In genomic region chr11:75664366-75664765, GRCh38 we compare ENCODE assay signal across 18 cellular contexts. TPM values are rescaled to one million over a fixed set of nuclear protein-coding genes. Genes with fewer than 3 reads are reported as not detected.
DNase-seq lines count a peak whose midpoint lies in the region; ATAC-seq and TF ChIP-seq lines count a peak whose summit lies in the region.
"Had no signal": no experiment of that assay in that cellular context is flagged by ENCODE, and none has a peak within 500 bp of the region (broad histone marks: within the 10 kb centered on the region; RNA-seq: fewer than 3 reads in every experiment).

No MANE protein-coding gene starts in this region.

- H3K36me3 Mint-ChIP-seq in brain, result peaks cover 27% of the 10 kb centered on the region
- H3K36me3 Mint-ChIP-seq: CD8-positive, alpha-beta memory T cell had no signal

- H3K9ac ChIP-seq in iPS-20b (ENCODE audit: low read depth, low read length), result no peak overlapping the region
- H3K9ac ChIP-seq: BLaER1 had no signal

- no peaks in the 10 kb centered on the region for H3K36me3 ChIP-seq in iPS-20b (ENCODE audit: insufficient read depth, low read depth, low read length)
- H3K36me3 ChIP-seq: BLaER1 had no signal

- peak overlapping the region in 4 of 5 experiments; percentile 65 to 94 (median 74) for H3K27ac Mint-ChIP-seq in brain
- H3K27ac Mint-ChIP-seq: CD8-positive, alpha-beta memory T cell had no signal

- H3K27me3 Mint-ChIP-seq in brain, result peaks cover 8% of the 10 kb centered on the region

- WGBS in lower leg skin, 2 donors, result 97 to 98% methylated on average over 1 of the region's 1 CpG

- peaks cover 0 to 6% (median 0%) of the 10 kb centered on the region in 5 experiments for H3K9me3 Mint-ChIP-seq in brain
- H3K9me3 Mint-ChIP-seq: CD8-positive, alpha-beta memory T cell had no signal

- peaks cover 31% of the 10 kb centered on the region; the same call in 1 of the 2 replicates for H3K4me1 ChIP-seq in iPS-20b (ENCODE audit: insufficient read depth, low read length)

- H3K4me3 ChIP-seq in iPS-20b (ENCODE audit: low read length) (peak overlapping the region; percentile 44; the same call in 1 of the 2 replicates), lower leg skin (ENCODE audit: low read depth, poor library complexity, severe bottlenecking) (no peak overlapping the region)
- H3K4me3 ChIP-seq: BLaER1 had no signal

- peak; percentile 8 for DNase-seq in NCI-H82 (lab: John Stamatoyannopoulos, UW)
- no peak for DNase-seq in NCI-H82 treated with DMSO at 0.1 percent for 48 hours (lab: John Stamatoyannopoulos, UW; ENCODE audit: unreplicated experiment)
- no peak for DNase-seq in lower leg skin (ENCODE audit: low spot score in 2 of 2)
- DNase-seq in KG1 (lab: John Stamatoyannopoulos, UW), result no peak
- no peak for DNase-seq in stimulated activated naive CD4-positive, alpha-beta T cell (lab: John Stamatoyannopoulos, UW)
- DNase-seq: AML-193; Caco-2; CD8-positive, alpha-beta memory T cell; DMS53; GF-D8; HCEC 1CT had no signal

- intact Hi-C loops in lower leg skin (cut with DNase I; ENCODE audit: low total_unique reads), result no loop called here

- ATAC-seq in HG03457 (IDR thresholded peaks at IDR 0.05; ENCODE audit: unreplicated experiment), result no peak
- ATAC-seq: HepG2 had no signal

- no peak for TF ChIP-seq POLR2A in lower leg skin (IDR thresholded peaks at IDR 0.05)

- no peaks in the 10 kb centered on the region for H3K9me3 ChIP-seq in iPS-20b (ENCODE audit: insufficient read depth, low read depth, low read length)
- H3K9me3 ChIP-seq: BLaER1 had no signal

- peaks cover 66% of the 10 kb centered on the region for H3K4me1 Mint-ChIP-seq in brain

- H3K27ac ChIP-seq in iPS-20b (ENCODE audit: low read length), result no peak overlapping the region
- H3K27ac ChIP-seq: 22Rv1, BLaER1 had no signal

- TF ChIP-seq CTCF in brain (conservative IDR thresholded peaks at IDR 0.05), result no peak
- TF ChIP-seq CTCF in lower leg skin (IDR thresholded peaks at IDR 0.05), result no peak

- peak overlapping the region; percentile 66 to 84 (median 75) for H3K4me3 Mint-ChIP-seq in brain

- H3K27me3 ChIP-seq in iPS-20b (ENCODE audit: insufficient read depth, low read length), result peaks cover 53% of the 10 kb centered on the region

RNA-seq across cellular contexts. Expression of gene MAP6, which starts 4.5 kb away (rescaled TPM):
- polyA plus RNA-seq in brain (ENCODE audit: insufficient read depth, low read depth, low replicate concordance), result 171 TPM
- total RNA-seq in lower leg skin, result 10 to 100 TPM in 2 of 4 donors, 1 to 10 TPM in 2; 3.1 to 16.1 (median 10.0) TPM
- total RNA-seq: H4 had no signal
- polyA plus RNA-seq: CD8-positive, alpha-beta memory T cell; HepG2 had no signal

RNA-seq across cellular contexts. Expression of gene MOGAT2, which starts 53.3 kb away (rescaled TPM):
- polyA plus RNA-seq in brain (ENCODE audit: insufficient read depth, low read depth, low replicate concordance), result not detected
- total RNA-seq in lower leg skin, result 10 to 100 TPM in 1 of 4 donors, 1 to 10 TPM in 1, under 1 TPM in 2; 0.21 to 12.6 (median 3.0) TPM
- total RNA-seq: CD8-positive, alpha-beta memory T cell; H4 had no signal
- polyA plus RNA-seq: CD8-positive, alpha-beta memory T cell had no signal
